ENCODE assay signal across 14 cellular contexts in the genomic region with DNA sequence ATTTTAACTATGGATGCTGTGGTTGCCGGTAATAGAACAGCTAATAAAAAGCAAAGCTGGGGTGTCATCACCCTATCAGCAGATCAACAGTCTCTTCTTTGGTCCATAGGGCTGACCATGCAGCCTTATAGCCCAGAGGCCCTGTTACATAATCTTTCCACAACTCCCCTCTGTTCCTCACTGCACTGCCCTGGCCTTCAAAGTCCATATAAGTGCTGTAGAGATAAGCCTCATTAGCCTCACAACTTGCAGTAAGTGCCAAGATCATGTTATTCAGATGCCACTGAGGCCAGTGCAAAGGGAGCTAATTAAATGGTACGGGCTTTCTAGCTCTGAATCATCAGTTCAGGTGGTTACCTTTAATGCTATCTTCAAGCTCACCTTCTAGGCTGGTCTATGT.
DNase-seq lines count a peak whose midpoint lies in the region; ATAC-seq lines count a peak whose summit lies in the region.
"Had no signal": no experiment of that assay in that cellular context is flagged by ENCODE, and none has a peak within 500 bp of the region (broad histone marks: within the 10 kb centered on the region; RNA-seq: fewer than 3 reads in every experiment).

No MANE protein-coding gene starts in this region.

- peaks cover 7% of the 10 kb centered on the region for H3K36me3 Mint-ChIP-seq in activated CD4-positive, alpha-beta T cell treated with anti-CD3 and anti-CD28 coated beads for 36 hours (ENCODE audit: low read depth)
- no peaks in the 10 kb centered on the region for H3K36me3 Mint-ChIP-seq in IgD-negative memory B cell
- peaks cover 0 to 20% (median 14%) of the 10 kb centered on the region in 3 donors for H3K36me3 Mint-ChIP-seq in naive thymus-derived CD8-positive, alpha-beta T cell

- CTCF ChIA-PET in activated CD4-positive, alpha-beta T cell treated with anti-CD3 and anti-CD28 coated beads for 36 hours (lab: Charles Lee) = interaction anchor here (0.6 to 1.6 kb wide), 6 partner anchors 11 to 294 kb away, joined by 3 to 6 read pairs (median 3); no protein-coding TSS in a partner anchor

- peaks cover 2% of the 10 kb centered on the region for H3K27me3 Mint-ChIP-seq in activated CD4-positive, alpha-beta T cell treated with anti-CD3 and anti-CD28 coated beads for 36 hours
- H3K27me3 Mint-ChIP-seq in IgD-negative memory B cell = peaks cover 3% of the 10 kb centered on the region
- H3K27me3 Mint-ChIP-seq in naive thymus-derived CD8-positive, alpha-beta T cell = no peaks in the 10 kb centered on the region

- POLR2A ChIA-PET in activated CD4-positive, alpha-beta T cell treated with anti-CD3 and anti-CD28 coated beads for 36 hours (lab: Charles Lee) = interaction anchor here (1.0 to 1.6 kb wide), 3 partner anchors 31 to 75 kb away, joined by 3 to 7 read pairs (median 4); no protein-coding TSS in a partner anchor
- POLR2A ChIA-PET in naive thymus-derived CD8-positive, alpha-beta T cell (lab: Charles Lee) = interaction anchor here (1.1 to 1.7 kb wide), 3 partner anchors 19 to 89 kb away, joined by 3 to 4 read pairs (median 4); a partner anchor contains a TSS

- H3K4me3 Mint-ChIP-seq in activated CD4-positive, alpha-beta T cell treated with anti-CD3 and anti-CD28 coated beads for 36 hours = no peak overlapping the region
- peak overlapping the region in 3 of 4 donors; percentile 78 to 85 (median 84) for H3K4me3 Mint-ChIP-seq in IgD-negative memory B cell
- no peak overlapping the region for H3K4me3 Mint-ChIP-seq in naive thymus-derived CD8-positive, alpha-beta T cell

- no peak for ATAC-seq in activated CD4-positive, alpha-beta T cell treated with anti-CD3 and anti-CD28 coated beads for 36 hours
- ATAC-seq in GM21447 (IDR thresholded peaks at IDR 0.05; ENCODE audit: unreplicated experiment) (peak; percentile 6), GM21381 (IDR thresholded peaks at IDR 0.05; ENCODE audit: unreplicated experiment) (no peak)
- ATAC-seq in naive thymus-derived CD8-positive, alpha-beta T cell = no peak
- ATAC-seq: A549 had no signal

- DNase-seq in activated CD4-positive, alpha-beta T cell treated with anti-CD3 and anti-CD28 coated beads for 36 hours = no peak
- no peak for DNase-seq in activated CD4-positive, alpha-beta T cell treated with anti-CD3 and anti-CD28 coated beads for 48 hours
- no peak for DNase-seq in naive thymus-derived CD8-positive, alpha-beta T cell
- DNase-seq in activated CD8-positive, alpha-beta memory T cell treated with anti-CD3 and anti-CD28 coated beads, Interleukin-2, amount 50 U/mL, for 4 hours = no peak
- DNase-seq in iPS-NIHi7 (ENCODE audit: extremely low spot score) = no peak
- DNase-seq: activated effector memory CD4-positive, alpha-beta T cell treated with Interleukin-2 at 50 U/mL for 16 hours; brain microvascular endothelial cell; effector memory CD4-positive, alpha-beta T cell; foreskin fibroblast; NCI-H2029 had no signal

- peaks cover 45% of the 10 kb centered on the region for H3K4me1 Mint-ChIP-seq in activated CD4-positive, alpha-beta T cell treated with anti-CD3 and anti-CD28 coated beads for 36 hours
- peaks cover 51 to 68% (median 60%) of the 10 kb centered on the region in 3 donors for H3K4me1 Mint-ChIP-seq in IgD-negative memory B cell
- H3K4me1 Mint-ChIP-seq in naive thymus-derived CD8-positive, alpha-beta T cell = peaks cover 29 to 79% (median 41%) of the 10 kb centered on the region in 4 donors

- intact Hi-C loops in activated CD4-positive, alpha-beta T cell treated with anti-CD3 and anti-CD28 coated beads for 36 hours (cut with DNase I, micrococcal nuclease) = loop anchor here (2.0 kb wide), 4 partner anchors 73 to 175 kb away; no protein-coding TSS in a partner anchor

- H3K9me3 Mint-ChIP-seq in activated CD4-positive, alpha-beta T cell treated with anti-CD3 and anti-CD28 coated beads for 36 hours (ENCODE audit: low read depth) = peaks cover 15% of the 10 kb centered on the region
- H3K9me3 Mint-ChIP-seq in IgD-negative memory B cell = peaks cover 1 to 6% (median 3%) of the 10 kb centered on the region in 3 donors
- peaks cover 4 to 21% (median 16%) of the 10 kb centered on the region in 9 donors for H3K9me3 Mint-ChIP-seq in naive thymus-derived CD8-positive, alpha-beta T cell

- peak overlapping the region; percentile 88 for H3K27ac Mint-ChIP-seq in activated CD4-positive, alpha-beta T cell treated with anti-CD3 and anti-CD28 coated beads for 36 hours
- peak overlapping the region; percentile 97 to 99 (median 97) for H3K27ac Mint-ChIP-seq in IgD-negative memory B cell
- H3K27ac Mint-ChIP-seq in naive thymus-derived CD8-positive, alpha-beta T cell = peak overlapping the region in 7 of 10 donors; percentile 14 to 85 (median 57)

Comparison
In these comparisons a context has a peak if more than half of its experiments do, and no peak if none do; other contexts are left out.
1. H3K4me3 Mint-ChIP-seq: peak in IgD-negative memory B cell (3 of 4); none in activated CD4-positive, alpha-beta T cell treated with anti-CD3 and anti-CD28 coated beads for 36 hours (single experiment) and naive thymus-derived CD8-positive, alpha-beta T cell (0 of 10).
2. Peak in every context shown above with its lines, with median percentiles within 50 percentile points of each other: H3K27ac Mint-ChIP-seq.